Comparison of ENCODE assay signal across 8 cellular contexts in genomic region chr20:49982346-49983122, GRCh38. TPM values are rescaled to one million over a fixed set of nuclear protein-coding genes. Genes with fewer than 3 reads are reported as not detected.
A peak's percentile ranks its signal among the peaks of the same experiment; 100 is the strongest.
DNase-seq lines count a peak whose midpoint lies in the region; ATAC-seq and TF ChIP-seq lines count a peak whose summit lies in the region.

Gene SNAI1 (plus strand): TSS chr20:49982980. CDS start chr20:49983060, 80 bp downstream.

- intact Hi-C loops in OCI-LY7 (cut with micrococcal nuclease; ENCODE audit: unreplicated experiment): loop anchor here (2.0 kb wide), 1 partner anchor 30 kb away; no protein-coding TSS in a partner anchor

- H3K4me1 ChIP-seq in OCI-LY7 (ENCODE audit: insufficient read depth, low read length, poor library complexity, severe bottlenecking) (peaks cover 44% of the 10 kb centered on the region), muscle layer of duodenum (ENCODE audit: control insufficient read depth in 1 of 2, insufficient read depth in 2 of 2, low read length in 2 of 2) (peaks cover 0 to 19% of the 10 kb centered on the region in 2 donors)

- CTCF ChIA-PET in OCI-LY7 (lab: Charles Lee; ENCODE audit: unreplicated experiment): interaction anchor here (0.5 to 2.9 kb wide), 3 partner anchors 30 to 186 kb away, joined by 4 to 23 read pairs (median 7); no protein-coding TSS in a partner anchor

- H3K4me3 ChIP-seq in OCI-LY7 (ENCODE audit: low read depth, low read length, poor library complexity, severe bottlenecking) (peak within 1 kb of the TSS; percentile 64), muscle layer of duodenum (ENCODE audit: low read depth in 1 of 2, low read length in 2 of 2) (peak within 1 kb of the TSS; percentile 59 to 73)

- no peaks in the 10 kb centered on the region for H3K9me2 ChIP-seq in OCI-LY7 (ENCODE audit: insufficient read depth, low read length)

- H3K4me2 ChIP-seq in OCI-LY7 (ENCODE audit: low read length): peak within 1 kb of the TSS; percentile 94

- POLR2A ChIA-PET in OCI-LY7 (lab: Charles Lee): interaction anchor here (0.5 to 1.9 kb wide), 5 partner anchors 18 to 114 kb away, joined by 3 to 7 read pairs (median 4); no protein-coding TSS in a partner anchor

- H3K27ac ChIP-seq in OCI-LY7 (ENCODE audit: low read depth, low read length, poor library complexity, severe bottlenecking) (peak within 1 kb of the TSS; percentile 40), muscle layer of duodenum (ENCODE audit: low read length) (no peak within 1 kb of the TSS)

- H3K9me3 ChIP-seq in OCI-LY7 (ENCODE audit: low read length) (no peaks in the 10 kb centered on the region), muscle layer of duodenum (ENCODE audit: control insufficient read depth in 1 of 2, low read length in 2 of 2) (no peaks in the 10 kb centered on the region)

- no peaks in the 10 kb centered on the region for H4K20me1 ChIP-seq in OCI-LY7 (ENCODE audit: insufficient read depth, low read length)

- peak; percentile 82 for DNase-seq in Caki2 (ENCODE audit: low read depth)
- peak; percentile 99 for DNase-seq in HuH-7.5 (ENCODE audit: low spot score)
- peak; percentile 96 for DNase-seq in OCI-LY7 (ENCODE audit: low spot score)
- DNase-seq in activated T-cell treated with anti-CD3 and anti-CD28 coated beads, Interleukin-2, amount 50 U/mL, for 1 hour: peak; percentile 83
- DNase-seq in stimulated activated CD8-positive, alpha-beta memory T cell treated with anti-CD3 and anti-CD28 coated beads, Interleukin-7, amount 100 ng/mL, for 24 hours (ENCODE audit: low read depth): peak; percentile 46

- H2AFZ ChIP-seq in OCI-LY7 (ENCODE audit: low read length): peak within 1 kb of the TSS; percentile 96

- BruUV-seq in OCI-LY7 (replicated peaks; lab: Mats Ljungman, UMichigan): no TSS peak

- peak; percentile 81 for TF ChIP-seq CTCF in OCI-LY7 (conservative IDR thresholded peaks at IDR 0.05; ENCODE audit: low read length)

- no peaks in the 10 kb centered on the region for H3K79me2 ChIP-seq in OCI-LY7 (ENCODE audit: insufficient read depth, low read depth, low read length)

- in situ Hi-C loops in Caki2 (cut with HindIII; ENCODE audit: low pct_unique_long_range_greater_than_20kb, low sequenced_read_pairs): no loop called here

- no peaks in the 10 kb centered on the region for H3K27me3 ChIP-seq in muscle layer of duodenum (ENCODE audit: low read depth, low read length)

- H3K36me3 ChIP-seq in OCI-LY7 (ENCODE audit: insufficient read depth, low read length) (no peaks in the 10 kb centered on the region), muscle layer of duodenum (ENCODE audit: control insufficient read depth in 1 of 2, insufficient read depth in 2 of 2, low read length in 2 of 2) (no peaks in the 10 kb centered on the region)

- peak; percentile 76 for ATAC-seq in GM21390 (IDR thresholded peaks at IDR 0.05; ENCODE audit: unreplicated experiment)
- ATAC-seq in esophagus mucosa: peak; percentile 90

RNA-seq across cellular contexts. Expression of gene SNAI1, which starts in this region (rescaled TPM):
- 0.10 TPM in 1 of 2 replicates, not detected in the other for total RNA-seq in Caki2 (2014; rRNA removed; shearing (Covaris generic); ENCODE audit: low replicate concordance)
- total RNA-seq in OCI-LY7 (2014; rRNA removed; shearing (Covaris generic)): 1.0 and 3.6 TPM in 2 replicates
- total RNA-seq in OCI-LY7 (2022) (1.6 and 1.8 TPM in 2 replicates), esophagus mucosa (0.36 TPM)

Comparison
In these comparisons a context has a peak if more than half of its experiments do, and no peak if none do; other contexts are left out.
1. Peak in DNase-seq in Caki2; RNA of the gene not detected or under 1 TPM.
2. Peak in ATAC-seq in esophagus mucosa; RNA of the gene not detected or under 1 TPM.
3. DNase-seq: peak in every context shown above with its lines; median percentile 99 in HuH-7.5; 96 in OCI-LY7; 83 in activated T-cell treated with anti-CD3 and anti-CD28 coated beads, Interleukin-2, amount 50 U/mL, for 1 hour; 82 in Caki2; 46 in stimulated activated CD8-positive, alpha-beta memory T cell treated with anti-CD3 and anti-CD28 coated beads, Interleukin-7, amount 100 ng/mL, for 24 hours.